1 cellular context compared by ENCODE assay signal in genomic region chr12:12333407-12333831, GRCh38.
TF ChIP-seq lines count a peak whose summit lies in the region.

No MANE protein-coding gene starts in this region.

TF ChIP-seq in HEK293, 187 proteins besides CTCF, POLR2A, EP300 and RAD21 (continued from another document and continues in another):
- TF ChIP-seq ATF2 (tag by site-specific recombination; IDR thresholded peaks at IDR 0.05; ENCODE audit: low read depth) = no peak
- no peak for TF ChIP-seq ZBTB11 (tag by site-specific recombination; conservative IDR thresholded peaks at IDR 0.05; ENCODE audit: low read depth)
- no peak for TF ChIP-seq ZNF341 (tag by site-specific recombination; IDR thresholded peaks at IDR 0.05; ENCODE audit: low read depth)
- TF ChIP-seq ZBTB44 (tag by site-specific recombination; IDR thresholded peaks at IDR 0.05) = no peak
- peak; percentile 72 for TF ChIP-seq PRDM10 (tag by site-specific recombination; IDR thresholded peaks at IDR 0.05)
- TF ChIP-seq ZNF658 (tag by site-specific recombination; IDR thresholded peaks at IDR 0.05) = no peak
- TF ChIP-seq ZBTB7A (tag by site-specific recombination; IDR thresholded peaks at IDR 0.05; ENCODE audit: low read depth) = no peak
- no peak for TF ChIP-seq ZNF280D (tag by site-specific recombination; IDR thresholded peaks at IDR 0.05)
- TF ChIP-seq ZNF248 (tag by site-specific recombination; IDR thresholded peaks at IDR 0.05) = no peak
- no peak for TF ChIP-seq ZNF394 (tag by site-specific recombination; IDR thresholded peaks at IDR 0.05; ENCODE audit: borderline replicate concordance)
- no peak for TF ChIP-seq ZNF548 (tag by site-specific recombination; IDR thresholded peaks at IDR 0.05)
- TF ChIP-seq ZNF266 (tag by site-specific recombination; IDR thresholded peaks at IDR 0.05; ENCODE audit: low read depth) = no peak
- no peak for TF ChIP-seq ZFP41 (tag by site-specific recombination; IDR thresholded peaks at IDR 0.05; ENCODE audit: borderline replicate concordance)
- no peak for TF ChIP-seq ZNF645 (tag by site-specific recombination; IDR thresholded peaks at IDR 0.05)
- TF ChIP-seq ZNF362 (tag by site-specific recombination; IDR thresholded peaks at IDR 0.05) = no peak
- TF ChIP-seq ZNF19 (tag by site-specific recombination; IDR thresholded peaks at IDR 0.05; ENCODE audit: low read depth) = no peak
- peak; percentile 66; the same call in 1 of the 2 replicates for TF ChIP-seq WT1 (tag by site-specific recombination; IDR thresholded peaks at IDR 0.05)
- no peak for TF ChIP-seq ZNF76 (tag by site-specific recombination; IDR thresholded peaks at IDR 0.05; ENCODE audit: borderline replicate concordance, low read depth)
- TF ChIP-seq ZXDB (tag by site-specific recombination; IDR thresholded peaks at IDR 0.05) = peak; percentile 80
- no peak for TF ChIP-seq ZNF837 (tag by site-specific recombination; IDR thresholded peaks at IDR 0.05)
- TF ChIP-seq GLI4 (tag by site-specific recombination; IDR thresholded peaks at IDR 0.05) = no peak
- no peak for TF ChIP-seq PBX3 (CRISPR knock-in tag; IDR thresholded peaks at IDR 0.05)
- TF ChIP-seq FEZF1 (tag by site-specific recombination; IDR thresholded peaks at IDR 0.05) = peak; percentile 78
- no peak for TF ChIP-seq ZNF580 (tag by site-specific recombination; IDR thresholded peaks at IDR 0.05)
- TF ChIP-seq HIC1 (tag by site-specific recombination; IDR thresholded peaks at IDR 0.05) = no peak
- TF ChIP-seq ZNF704 (tag by site-specific recombination; IDR thresholded peaks at IDR 0.05) = no peak
- no peak for TF ChIP-seq ZNF621 (tag by site-specific recombination; IDR thresholded peaks at IDR 0.05)
- no peak for TF ChIP-seq ZNF449 (tag by site-specific recombination; IDR thresholded peaks at IDR 0.05)
- TF ChIP-seq YY2 (tag by site-specific recombination; IDR thresholded peaks at IDR 0.05) = no peak; the same call in 1 of the 2 replicates
- TF ChIP-seq ZNF335 (tag by site-specific recombination; conservative IDR thresholded peaks at IDR 0.05) = 0 out of 2 replicates have a peak, but pooled peaks have one; percentile 32
- TF ChIP-seq ZNF530 (tag by site-specific recombination; IDR thresholded peaks at IDR 0.05; ENCODE audit: low read depth) = no peak
- TF ChIP-seq ZNF843 (tag by site-specific recombination; IDR thresholded peaks at IDR 0.05) = peak; percentile 57; the same call in 1 of the 2 replicates
- no peak for TF ChIP-seq ZNF501 (tag by site-specific recombination; IDR thresholded peaks at IDR 0.05)
